Comparison of ENCODE assay signal across 18 cellular contexts in genomic region chr21:35127851-35128250, GRCh38.
"Had no signal": no experiment of that assay in that cellular context is flagged by ENCODE, and none has a peak within 500 bp of the region (broad histone marks: within the 10 kb centered on the region; RNA-seq: fewer than 3 reads in every experiment).

No MANE protein-coding gene starts in this region.

- H3K9me3 ChIP-seq: lower lobe of right lung had no signal

- H3K4me1 ChIP-seq: breast epithelium, gastroesophageal sphincter, heart right ventricle, lower lobe of right lung, parathyroid adenoma, upper lobe of right lung had no signal

- H3K36me3 ChIP-seq: breast epithelium, gastroesophageal sphincter, heart right ventricle, lower lobe of right lung, upper lobe of right lung had no signal

- H3K79me2 ChIP-seq: parathyroid adenoma had no signal

- DNase-seq: activated CD4-positive, alpha-beta T cell treated with anti-CD3 and anti-CD28 coated beads, Interleukin-2, amount 50 U/mL, for 1 hour; activated CD8-positive, alpha-beta memory T cell treated with anti-CD3 and anti-CD28 coated beads, Interleukin-2, amount 50 U/mL, for 4 hours; activated effector memory CD4-positive, alpha-beta T cell treated with Interleukin-2 at 50 U/mL for 16 hours; activated naive CD4-positive, alpha-beta T cell treated with anti-CD3 and anti-CD28 coated beads, Interleukin-2, amount 10 ng/mL, durations not matched to agents 7 days and 5 days; activated naive CD8-positive, alpha-beta T cell treated with anti-CD3 and anti-CD28 coated beads, Interleukin-2, amount 50 U/mL, for 24 hours; activated T-cell treated with anti-CD3 and anti-CD28 coated beads, Interleukin-2, amount 50 U/mL, for 4 hours; aorta; cerebellar nuclear complex; cortex of kidney; heart right ventricle; lower lobe of right lung; stimulated activated naive B cell treated with anti-CD40 and anti-IgM and Interleukin-4, amounts not matched to agents 10 μg/mL and 1 μg/mL and 100 μg/mL, for 72 hours; upper lobe of right lung had no signal

- H3K27me3 ChIP-seq: breast epithelium, gastroesophageal sphincter, heart right ventricle, upper lobe of right lung had no signal

- H3K9ac ChIP-seq: parathyroid adenoma had no signal

- H3K27ac ChIP-seq: breast epithelium, gastroesophageal sphincter, heart right ventricle, lower lobe of right lung, parathyroid adenoma, upper lobe of right lung had no signal

- H3K4me3 ChIP-seq: breast epithelium, gastroesophageal sphincter, heart right ventricle, lower lobe of right lung, upper lobe of right lung had no signal

- ATAC-seq: activated CD4-positive, CD25-positive, alpha-beta regulatory T cell treated with anti-CD3 and anti-CD28 coated beads, Interleukin-2, amount 50 U/mL, for 24 hours; activated naive CD8-positive, alpha-beta T cell treated with anti-CD3 and anti-CD28 coated beads, Interleukin-2, amount 50 U/mL, for 24 hours; activated T-cell treated with anti-CD3 and anti-CD28 coated beads, Interleukin-2, amount 50 U/mL, for 4 hours; gastroesophageal sphincter; heart right ventricle; lower lobe of right lung; natural killer cell treated with Interleukin-12 subunit alpha and Interleukin-12 subunit beta and Interleukin-15 and Interleukin-18, amount 100 ng/mL, for 72 hours; stimulated activated naive B cell treated with anti-CD40 and anti-IgM and Interleukin-4, amounts not matched to agents 10 μg/mL and 1 μg/mL and 100 μg/mL, for 72 hours; upper lobe of right lung had no signal
